9 cellular contexts compared by ENCODE assay signal in the genomic region with DNA sequence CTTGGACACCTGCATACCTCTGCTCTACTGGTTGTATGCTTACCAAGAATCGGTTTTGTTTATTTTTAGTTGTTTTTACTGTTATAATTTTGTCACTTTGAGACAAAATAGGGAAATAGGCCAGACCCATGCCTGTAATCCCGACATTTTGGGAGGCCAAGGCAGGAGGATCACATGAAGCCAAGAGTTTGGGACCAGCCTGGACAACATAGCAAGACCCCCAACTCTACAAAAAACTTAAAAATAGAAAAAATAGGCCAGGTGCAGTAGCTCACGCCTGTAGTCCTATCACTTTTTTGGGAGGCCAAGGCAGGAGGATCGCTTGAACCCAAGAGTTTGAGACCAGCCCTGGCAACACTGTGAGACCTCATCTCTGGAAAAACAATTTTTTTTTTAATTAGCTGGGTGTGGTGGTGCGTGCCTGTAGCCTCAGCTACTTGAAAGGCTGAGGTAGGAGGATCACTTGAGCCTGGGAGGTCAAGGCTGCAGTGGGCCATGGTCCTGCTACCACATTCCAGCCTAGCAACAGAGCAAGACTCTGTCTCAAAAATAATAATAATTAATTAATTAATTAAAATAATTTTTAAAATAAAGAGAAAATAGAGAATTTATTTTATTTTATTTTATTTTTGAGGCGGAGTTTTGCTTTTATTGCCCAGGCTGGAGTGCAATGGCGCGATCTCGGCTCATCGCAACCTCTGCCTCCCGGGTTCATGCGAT. TPM values are rescaled to one million over a fixed set of nuclear protein-coding genes. Genes with fewer than 3 reads are reported as not detected.
A peak's percentile ranks its signal among the peaks of the same experiment; 100 is the strongest.
DNase-seq lines count a peak whose midpoint lies in the region; ATAC-seq and TF ChIP-seq lines count a peak whose summit lies in the region.
"Had no signal": no experiment of that assay in that cellular context is flagged by ENCODE, and none has a peak within 500 bp of the region (broad histone marks: within the 10 kb centered on the region; RNA-seq: fewer than 3 reads in every experiment).

No MANE protein-coding gene starts in this region.

- peak overlapping the region; percentile 96 for H3K27ac Mint-ChIP-seq in CD4-positive, alpha-beta T cell

- H3K4me1 ChIP-seq in OCI-LY7 (ENCODE audit: insufficient read depth, low read length, poor library complexity, severe bottlenecking) (peaks cover 15% of the 10 kb centered on the region), esophagus muscularis mucosa (peaks cover 13 to 29% (median 27%) of the 10 kb centered on the region in 4 donors), mucosa of descending colon (ENCODE audit: low read depth) (no peaks in the 10 kb centered on the region)

- H3K4me3 Mint-ChIP-seq in CD4-positive, alpha-beta T cell, result peak overlapping the region; percentile 98

- peaks cover 30% of the 10 kb centered on the region for H3K36me3 Mint-ChIP-seq in CD4-positive, alpha-beta T cell (ENCODE audit: low read depth)

- BruUV-seq in OCI-LY7 (replicated peaks; lab: Mats Ljungman, UMichigan), result no TSS peak

- H3K4me3 ChIP-seq in OCI-LY7 (ENCODE audit: low read depth, low read length, poor library complexity, severe bottlenecking) (no peak overlapping the region), esophagus muscularis mucosa (peak overlapping the region; percentile 89 to 99 (median 98)), mucosa of descending colon (no peak overlapping the region)

- peaks cover 40% of the 10 kb centered on the region for H3K79me2 ChIP-seq in OCI-LY7 (ENCODE audit: insufficient read depth, low read depth, low read length)

- H3K9me3 ChIP-seq in CD4-positive, alpha-beta T cell (ENCODE audit: control insufficient read depth, low read length), result no peaks in the 10 kb centered on the region
- H3K9me3 ChIP-seq in OCI-LY7 (ENCODE audit: low read length) (no peaks in the 10 kb centered on the region), esophagus muscularis mucosa (no peaks in the 10 kb centered on the region), mucosa of descending colon (no peaks in the 10 kb centered on the region)

- H3K9me2 ChIP-seq in OCI-LY7 (ENCODE audit: insufficient read depth, low read length), result no peaks in the 10 kb centered on the region

- no peak for DNase-seq in CD4-positive, alpha-beta T cell
- DNase-seq in OCI-LY7 (ENCODE audit: low spot score), result no peak
- DNase-seq in esophagus muscularis mucosa (ENCODE audit: extremely low spot score), result no peak
- DNase-seq in retina, result peak; percentile 4
- no peak for DNase-seq in hypothalamus (lab: John Stamatoyannopoulos, UW)
- no peak for DNase-seq in mucosa of descending colon
- DNase-seq in hippocampal formation (lab: John Stamatoyannopoulos, UW), result no peak

- no peaks in the 10 kb centered on the region for H3K9me3 Mint-ChIP-seq in CD4-positive, alpha-beta T cell
- H3K9me3 Mint-ChIP-seq: activated naive CD4-positive, alpha-beta T cell treated with anti-CD3 and anti-CD28 coated beads, Interleukin-2, amount 50 U/mL, for 72 hours had no signal

- CTCF ChIA-PET in CD4-positive, alpha-beta T cell (lab: Charles Lee), result no interaction called here
- CTCF ChIA-PET in OCI-LY7 (lab: Charles Lee; ENCODE audit: unreplicated experiment), result no interaction called here

- H3K27ac ChIP-seq in CD4-positive, alpha-beta T cell (ENCODE audit: low read depth, low read length), result no peak overlapping the region
- H3K27ac ChIP-seq in OCI-LY7 (ENCODE audit: low read depth, low read length, poor library complexity, severe bottlenecking) (no peak overlapping the region), esophagus muscularis mucosa (replicated peaks in 1 of 4) (peak overlapping the region; percentile 79 to 89 (median 84))

- no peak for ATAC-seq in CD4-positive, alpha-beta T cell (ENCODE audit: poor library complexity)
- no peak for ATAC-seq in GM21825 (IDR thresholded peaks at IDR 0.05; ENCODE audit: unreplicated experiment)
- ATAC-seq in mucosa of descending colon, result no peak

- intact Hi-C loops in CD4-positive, alpha-beta T cell (cut with DNase I, micrococcal nuclease), result loop anchor here in 1 of 2 experiments (5.0 to 10.0 kb wide), 3 partner anchors 687 to 855 kb away; partner anchors contain the start of gene MED21
- intact Hi-C loops in OCI-LY7 (cut with micrococcal nuclease; ENCODE audit: unreplicated experiment), result no loop called here
- intact Hi-C loops in esophagus muscularis mucosa (cut with DNase I), result no loop called here
- intact Hi-C loops in mucosa of descending colon (cut with DNase I, micrococcal nuclease), result no loop called here

- peak overlapping the region; percentile 97; the same call in 1 of the 2 replicates for H2AFZ ChIP-seq in OCI-LY7 (ENCODE audit: low read length)

- H4K20me1 ChIP-seq in OCI-LY7 (ENCODE audit: insufficient read depth, low read length), result peaks cover 3% of the 10 kb centered on the region; the same call in 1 of the 2 replicates

- 88% methylated on average over 12 of the region's 12 CpGs for WGBS in esophagus muscularis mucosa

- peaks cover 19% of the 10 kb centered on the region for H3K36me3 ChIP-seq in OCI-LY7 (ENCODE audit: insufficient read depth, low read length)
- H3K36me3 ChIP-seq in esophagus muscularis mucosa, result peaks cover 0 to 4% (median 0%) of the 10 kb centered on the region in 4 donors
- H3K36me3 ChIP-seq in mucosa of descending colon (ENCODE audit: low read depth), result no peaks in the 10 kb centered on the region

- no peak for TF ChIP-seq EP300 in esophagus muscularis mucosa (IDR thresholded peaks at IDR 0.05)

- no peak for TF ChIP-seq CTCF in CD4-positive, alpha-beta T cell (IDR thresholded peaks at IDR 0.05)
- TF ChIP-seq CTCF in OCI-LY7 (conservative IDR thresholded peaks at IDR 0.05; ENCODE audit: low read length) (no peak), esophagus muscularis mucosa (IDR thresholded peaks at IDR 0.05) (no peak), mucosa of descending colon (IDR thresholded peaks at IDR 0.05) (no peak)

- no peaks in the 10 kb centered on the region for H3K27me3 Mint-ChIP-seq in CD4-positive, alpha-beta T cell

- H3K27me3 ChIP-seq in CD4-positive, alpha-beta T cell (ENCODE audit: control insufficient read depth, insufficient read depth, low read length), result no peaks in the 10 kb centered on the region
- H3K27me3 ChIP-seq in esophagus muscularis mucosa, result no peaks in the 10 kb centered on the region

- POLR2A ChIA-PET in CD4-positive, alpha-beta T cell (lab: Charles Lee), result interaction anchor here (1.0 to 3.2 kb wide), 5 partner anchors 71 to 877 kb away, joined by 3 to 17 read pairs (median 4); partner anchors contain the start of genes CCDC91, KLHL42, MANSC4 and PPFIBP1
- POLR2A ChIA-PET in OCI-LY7 (lab: Charles Lee), result interaction anchor here (1.0 to 1.4 kb wide), 5 partner anchors 11 to 81 kb away, joined by 3 read pairs; no protein-coding TSS in a partner anchor

- peaks cover 36% of the 10 kb centered on the region for H3K4me1 Mint-ChIP-seq in CD4-positive, alpha-beta T cell (ENCODE audit: low read depth)

- no peak overlapping the region; the same call in 1 of the 2 replicates for H3K4me2 ChIP-seq in OCI-LY7 (ENCODE audit: low read length)

- TF ChIP-seq POLR2A in esophagus muscularis mucosa (IDR thresholded peaks at IDR 0.05; ENCODE audit: low read depth), result no peak

RNA-seq across cellular contexts. Expression of gene MRPS35, which starts 1.3 kb away (rescaled TPM):
- total RNA-seq in CD4-positive, alpha-beta T cell, result 10 to 100 TPM; 22.1 to 23.9 TPM
- total RNA-seq in OCI-LY7 (2014; rRNA removed; shearing (Covaris generic)), result 32.6 and 33.9 TPM in 2 replicates
- total RNA-seq in OCI-LY7 (2022) (44.2 and 45.5 TPM in 2 replicates), esophagus muscularis mucosa (10 to 100 TPM; 34.5 to 39.5 (median 37.6) TPM), mucosa of descending colon (10 to 100 TPM; 50.2 to 72.6 (median 67.3) TPM)

RNA-seq across cellular contexts. Expression of gene REP15, which starts 13.1 kb away (rescaled TPM):
- not detected for total RNA-seq in CD4-positive, alpha-beta T cell
- 0.62 TPM in 1 of 2 replicates, not detected in the other for total RNA-seq in OCI-LY7 (2014; rRNA removed; shearing (Covaris generic))
- total RNA-seq in OCI-LY7 (2022), result not detected in 2 replicates
- 1 to 10 TPM; 1.2 to 2.5 (median 1.3) TPM for total RNA-seq in esophagus muscularis mucosa
- 10 to 100 TPM; 14.3 to 51.4 (median 51.1) TPM for total RNA-seq in mucosa of descending colon

Comparison
In these comparisons a context has a peak if more than half of its experiments do, and no peak if none do; other contexts are left out.
1. H3K27ac ChIP-seq: peak in esophagus muscularis mucosa (4 of 4); none in CD4-positive, alpha-beta T cell (single experiment) and OCI-LY7 (single experiment).
2. H3K4me3 ChIP-seq: peak in esophagus muscularis mucosa (4 of 4); none in OCI-LY7 (single experiment) and mucosa of descending colon (single experiment).
3. RNA of gene REP15, which starts 13.1 kb away (total RNA-seq): 14.3 to 51.4 TPM in mucosa of descending colon; 1.2 to 2.5 TPM in esophagus muscularis mucosa, 0.62 TPM in OCI-LY7 and not detected in CD4-positive, alpha-beta T cell; every median in the first group is over 4 times any median in the second.